In genomic region chr9:98993570-98993945, GRCh38 we compare ENCODE assay signal across 10 cellular contexts. TPM values are rescaled to one million over a fixed set of nuclear protein-coding genes. Genes with fewer than 3 reads are reported as not detected.
DNase-seq lines count a peak whose midpoint lies in the region; ATAC-seq lines count a peak whose summit lies in the region.
"Had no signal": no experiment of that assay in that cellular context is flagged by ENCODE, and none has a peak within 500 bp of the region (broad histone marks: within the 10 kb centered on the region; RNA-seq: fewer than 3 reads in every experiment).

No MANE protein-coding gene starts in this region.

- ATAC-seq in GM19395 (IDR thresholded peaks at IDR 0.05; ENCODE audit: unreplicated experiment), result peak; percentile 85
- peak; percentile 63 for ATAC-seq in HG03108 (IDR thresholded peaks at IDR 0.05; ENCODE audit: unreplicated experiment)
- peak; percentile 86 for ATAC-seq in activated naive CD8-positive, alpha-beta T cell treated with anti-CD3 and anti-CD28 coated beads, Interleukin-2, amount 50 U/mL, for 24 hours
- ATAC-seq: body of pancreas, K562 had no signal

- peak; percentile 59 for DNase-seq in activated naive CD8-positive, alpha-beta T cell treated with anti-CD3 and anti-CD28 coated beads, Interleukin-2, amount 50 U/mL, for 24 hours
- DNase-seq in stimulated activated CD4-positive, alpha-beta T cell treated with anti-CD3 and anti-CD28 coated beads, Interleukin-1b, Interleukin-23, amount 100 ng/mL, for 24 hours (ENCODE audit: low read depth in 4 of 4, low spot score in 1 of 4), result peak in 3 of 4 experiments; percentile 10 to 41 (median 18)
- no peak for DNase-seq in immature natural killer cell
- no peak for DNase-seq in HT-29 (ENCODE audit: low spot score)
- DNase-seq in GDM1 (lab: John Stamatoyannopoulos, UW), result no peak

- H3K27me3 Mint-ChIP-seq in activated naive CD8-positive, alpha-beta T cell treated with anti-CD3 and anti-CD28 coated beads, Interleukin-2, amount 50 U/mL, for 24 hours, result peaks cover 7% of the 10 kb centered on the region
- H3K27me3 Mint-ChIP-seq in immature natural killer cell (ENCODE audit: low read depth in 3 of 3), result peaks cover 3 to 9% (median 5%) of the 10 kb centered on the region in 3 donors

- H3K4me1 Mint-ChIP-seq in activated naive CD8-positive, alpha-beta T cell treated with anti-CD3 and anti-CD28 coated beads, Interleukin-2, amount 50 U/mL, for 24 hours, result peaks cover 15% of the 10 kb centered on the region
- peaks cover 0 to 7% of the 10 kb centered on the region in 2 donors for H3K4me1 Mint-ChIP-seq in immature natural killer cell

- H3K36me3 Mint-ChIP-seq in activated naive CD8-positive, alpha-beta T cell treated with anti-CD3 and anti-CD28 coated beads, Interleukin-2, amount 50 U/mL, for 24 hours (ENCODE audit: low read depth), result no peaks in the 10 kb centered on the region
- no peaks in the 10 kb centered on the region for H3K36me3 Mint-ChIP-seq in immature natural killer cell

- no peak overlapping the region for H3K4me3 Mint-ChIP-seq in activated naive CD8-positive, alpha-beta T cell treated with anti-CD3 and anti-CD28 coated beads, Interleukin-2, amount 50 U/mL, for 24 hours
- no peak overlapping the region for H3K4me3 Mint-ChIP-seq in immature natural killer cell
- H3K4me3 Mint-ChIP-seq: neural crest cell had no signal

- H3K9me3 Mint-ChIP-seq in activated naive CD8-positive, alpha-beta T cell treated with anti-CD3 and anti-CD28 coated beads, Interleukin-2, amount 50 U/mL, for 24 hours, result no peaks in the 10 kb centered on the region
- H3K9me3 Mint-ChIP-seq in immature natural killer cell, result peaks cover 0 to 2% (median 0%) of the 10 kb centered on the region in 6 donors

- H3K27ac Mint-ChIP-seq in activated naive CD8-positive, alpha-beta T cell treated with anti-CD3 and anti-CD28 coated beads, Interleukin-2, amount 50 U/mL, for 24 hours, result peak overlapping the region; percentile 47
- peak overlapping the region in 1 of 6 donors; percentile 56 for H3K27ac Mint-ChIP-seq in immature natural killer cell

RNA-seq across cellular contexts. Expression of gene COL15A1, which starts 49.9 kb away (rescaled TPM):
- polyA plus RNA-seq in immature natural killer cell, result under 1 TPM; 0.36 to 0.85 (median 0.54) TPM
- not detected in 2 replicates for total RNA-seq in HT-29 (2014; rRNA removed; shearing (Covaris generic))

Comparison
In these comparisons a context has a peak if more than half of its experiments do, and no peak if none do; other contexts are left out.
1. DNase-seq: peak in activated naive CD8-positive, alpha-beta T cell treated with anti-CD3 and anti-CD28 coated beads, Interleukin-2, amount 50 U/mL, for 24 hours (single experiment) and stimulated activated CD4-positive, alpha-beta T cell treated with anti-CD3 and anti-CD28 coated beads, Interleukin-1b, Interleukin-23, amount 100 ng/mL, for 24 hours (3 of 4); none in immature natural killer cell (0 of 3), HT-29 (single experiment) and GDM1 (single experiment).
2. Peak in every context shown above with its lines, with median percentiles within 50 percentile points of each other: ATAC-seq.